In the genomic region with DNA sequence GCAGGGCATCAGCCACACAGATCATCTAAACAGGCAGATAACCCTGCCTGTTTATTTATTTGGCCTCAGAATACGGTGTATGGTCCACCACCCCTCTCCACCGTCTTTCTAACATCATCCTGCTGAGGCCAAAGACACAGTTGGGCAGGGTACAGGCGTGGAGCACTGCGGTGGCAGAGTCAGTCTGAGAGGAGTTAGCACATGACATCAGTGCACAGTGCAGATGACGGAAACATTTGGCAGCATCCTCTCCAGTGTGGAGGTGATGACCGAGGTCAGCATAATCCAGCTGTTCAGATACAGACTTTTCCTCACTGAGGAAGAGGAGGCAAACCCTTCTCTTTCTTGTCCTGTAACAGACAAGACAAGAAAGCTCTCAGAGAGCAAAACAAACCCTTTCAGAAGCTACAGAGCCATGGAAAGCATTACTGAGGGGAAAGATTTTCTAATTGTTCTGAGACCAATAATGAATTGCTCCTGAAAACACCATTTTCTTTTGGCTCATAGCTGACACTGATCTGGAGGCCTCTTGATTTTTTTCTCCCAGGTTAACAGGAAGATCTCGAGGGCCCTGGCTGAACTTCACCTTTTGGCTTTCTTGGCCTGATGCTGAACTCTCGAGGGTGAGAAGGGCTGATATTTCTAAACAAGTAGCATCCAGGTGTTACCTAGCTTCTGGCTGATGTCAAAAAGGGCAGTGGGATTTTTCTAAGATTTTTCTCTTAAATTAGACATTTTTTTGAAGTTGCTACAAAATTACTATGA, we compare ENCODE assay signal across 8 cellular contexts. TPM values are rescaled to one million over a fixed set of nuclear protein-coding genes. Genes with fewer than 3 reads are reported as not detected.
A peak's percentile ranks its signal among the peaks of the same experiment; 100 is the strongest.
DNase-seq lines count a peak whose midpoint lies in the region; ATAC-seq and TF ChIP-seq lines count a peak whose summit lies in the region.

No MANE protein-coding gene starts in this region.

- peaks cover 5% of the 10 kb centered on the region for H3K4me1 ChIP-seq in ovary (ENCODE audit: insufficient read depth)

- TF ChIP-seq CTCF in AG04449 (IDR thresholded peaks at IDR 0.05; ENCODE audit: insufficient read depth, low read length, missing control alignments), result no peak
- TF ChIP-seq CTCF in activated CD8-positive, alpha-beta T cell treated with anti-CD3 and anti-CD28 coated beads for 36 hours (IDR thresholded peaks at IDR 0.05), result no peak
- no peak for TF ChIP-seq CTCF in ovary (IDR thresholded peaks at IDR 0.05)
- no peak for TF ChIP-seq CTCF in WERI-Rb-1 (IDR thresholded peaks at IDR 0.05; ENCODE audit: low read depth, low read length)

- TF ChIP-seq EP300 in ovary (IDR thresholded peaks at IDR 0.05), result no peak

- TF ChIP-seq POLR2A in ovary (IDR thresholded peaks at IDR 0.05), result peak; percentile 19

- no peaks in the 10 kb centered on the region for H3K9me3 ChIP-seq in ovary
- H3K9me3 ChIP-seq in WERI-Rb-1 (ENCODE audit: severe bottlenecking), result no peaks in the 10 kb centered on the region

- H3K9me3 Mint-ChIP-seq in activated CD8-positive, alpha-beta T cell treated with anti-CD3 and anti-CD28 coated beads for 36 hours, result no peaks in the 10 kb centered on the region

- H3K27ac ChIP-seq in ovary (peak overlapping the region; percentile 76 to 82), WERI-Rb-1 (no peak overlapping the region)

- DNase-seq in AG04449 (ENCODE audit: low read depth, low spot score), result no peak
- DNase-seq in activated CD8-positive, alpha-beta T cell treated with anti-CD3 and anti-CD28 coated beads for 36 hours, result peak; percentile 82
- peak; percentile 43 for DNase-seq in fibroblast of gingiva (ENCODE audit: low read depth)
- DNase-seq in ovary, result peak; percentile 62 to 76 (median 70)
- DNase-seq in WERI-Rb-1, result no peak
- no peak for DNase-seq in SKM-1 (lab: John Stamatoyannopoulos, UW; ENCODE audit: unreplicated experiment)

- WGBS in ovary, 3 donors, result 21 to 23% (median 22%) methylated on average over 8 of the region's 8 CpGs

- peak overlapping the region; percentile 95 for H3K27ac Mint-ChIP-seq in activated CD8-positive, alpha-beta T cell treated with anti-CD3 and anti-CD28 coated beads for 36 hours

- no peaks in the 10 kb centered on the region for H3K36me3 ChIP-seq in ovary
- no peaks in the 10 kb centered on the region for H3K36me3 ChIP-seq in WERI-Rb-1

- CTCF ChIA-PET in AG04449 (lab: Yijun Ruan, JAX), result interaction anchor here (0.7 to 5.2 kb wide), 10 partner anchors 9 to 399 kb away, joined by 3 to 31 read pairs (median 4); no protein-coding TSS in a partner anchor
- CTCF ChIA-PET in activated CD8-positive, alpha-beta T cell treated with anti-CD3 and anti-CD28 coated beads for 36 hours (lab: Charles Lee), result interaction anchor here (0.8 to 2.5 kb wide), 10 partner anchors 9 to 400 kb away, joined by 3 to 11 read pairs (median 6); partner anchors contain the start of gene NFKBIZ

- peaks cover 58% of the 10 kb centered on the region for H3K36me3 Mint-ChIP-seq in activated CD8-positive, alpha-beta T cell treated with anti-CD3 and anti-CD28 coated beads for 36 hours (ENCODE audit: low read depth)

- H3K4me3 ChIP-seq in AG04449 (ENCODE audit: low read depth, low read length) (peak overlapping the region; percentile 23), ovary (peak overlapping the region; percentile 59), WERI-Rb-1 (ENCODE audit: low read depth, low read length) (no peak overlapping the region)

- peaks cover 75% of the 10 kb centered on the region for H3K4me1 Mint-ChIP-seq in activated CD8-positive, alpha-beta T cell treated with anti-CD3 and anti-CD28 coated beads for 36 hours (ENCODE audit: low read depth)

- no peaks in the 10 kb centered on the region for H3K27me3 Mint-ChIP-seq in activated CD8-positive, alpha-beta T cell treated with anti-CD3 and anti-CD28 coated beads for 36 hours

- ATAC-seq in GM19328 (IDR thresholded peaks at IDR 0.05; ENCODE audit: unreplicated experiment) (peak; percentile 36), HG03439 (IDR thresholded peaks at IDR 0.05; ENCODE audit: unreplicated experiment) (peak; percentile 51)
- ATAC-seq in activated CD8-positive, alpha-beta T cell treated with anti-CD3 and anti-CD28 coated beads for 36 hours, result peak; percentile 65

- H3K27me3 ChIP-seq in ovary (no peaks in the 10 kb centered on the region), WERI-Rb-1 (ENCODE audit: insufficient read depth, low read depth, severe bottlenecking) (no peaks in the 10 kb centered on the region)

- peak overlapping the region; percentile 84 for H3K4me3 Mint-ChIP-seq in activated CD8-positive, alpha-beta T cell treated with anti-CD3 and anti-CD28 coated beads for 36 hours

- intact Hi-C loops in activated CD8-positive, alpha-beta T cell treated with anti-CD3 and anti-CD28 coated beads for 36 hours (cut with micrococcal nuclease), result loop anchor here (5.0 to 10.0 kb wide), 2 partner anchors 106 to 263 kb away; no protein-coding TSS in a partner anchor
- intact Hi-C loops in ovary (cut with DNase I), result no loop called here

- POLR2A ChIA-PET in AG04449 (lab: Yijun Ruan, JAX), result interaction anchor here (1.4 to 5.2 kb wide), 2 partner anchors 20 to 396 kb away, joined by 4 to 67 read pairs; partner anchors contain the start of gene NFKBIZ
- POLR2A ChIA-PET in activated CD8-positive, alpha-beta T cell treated with anti-CD3 and anti-CD28 coated beads for 36 hours (lab: Charles Lee), result interaction anchor here (0.6 to 5.2 kb wide), 8 partner anchors 10 to 264 kb away, joined by 3 to 151 read pairs (median 4); partner anchors contain the start of genes NFKBIZ and NXPE3

RNA-seq across cellular contexts. Expression of gene NFKBIZ, which starts 20.1 kb away (rescaled TPM):
- total RNA-seq in activated CD8-positive, alpha-beta T cell treated with anti-CD3 and anti-CD28 coated beads for 36 hours, result 10 to 100 TPM; 62.1 to 70.6 TPM
- 100 to 1,000 TPM in 1 of 7 donors, 10 to 100 TPM in 6; 29.2 to 194 (median 45.5) TPM for total RNA-seq in ovary
- polyA plus RNA-seq in ovary, result 10 to 100 TPM in 1 of 2 donors, 1 to 10 TPM in 1; 7.5 to 18.8 TPM

RNA-seq across cellular contexts. Expression of gene NXPE3, which starts 50.2 kb away (rescaled TPM):
- 10 to 100 TPM; 20.9 to 21.6 TPM for total RNA-seq in activated CD8-positive, alpha-beta T cell treated with anti-CD3 and anti-CD28 coated beads for 36 hours
- total RNA-seq in ovary, result 10 to 100 TPM in 5 of 7 donors, 1 to 10 TPM in 2; 5.6 to 15.2 (median 13.1) TPM
- polyA plus RNA-seq in ovary, result 10 to 100 TPM in 1 of 2 donors, 1 to 10 TPM in 1; 7.1 to 16.4 TPM

Comparison
In these comparisons a context has a peak if more than half of its experiments do, and no peak if none do; other contexts are left out.
1. DNase-seq: peak in activated CD8-positive, alpha-beta T cell treated with anti-CD3 and anti-CD28 coated beads for 36 hours (single experiment), fibroblast of gingiva (single experiment) and ovary (5 of 5); none in AG04449 (single experiment), WERI-Rb-1 (single experiment) and SKM-1 (single experiment).
2. Peak in every context shown above with its lines, with median percentiles within 50 percentile points of each other: ATAC-seq.